Comparison of ENCODE assay signal across 21 cellular contexts in the genomic region with DNA sequence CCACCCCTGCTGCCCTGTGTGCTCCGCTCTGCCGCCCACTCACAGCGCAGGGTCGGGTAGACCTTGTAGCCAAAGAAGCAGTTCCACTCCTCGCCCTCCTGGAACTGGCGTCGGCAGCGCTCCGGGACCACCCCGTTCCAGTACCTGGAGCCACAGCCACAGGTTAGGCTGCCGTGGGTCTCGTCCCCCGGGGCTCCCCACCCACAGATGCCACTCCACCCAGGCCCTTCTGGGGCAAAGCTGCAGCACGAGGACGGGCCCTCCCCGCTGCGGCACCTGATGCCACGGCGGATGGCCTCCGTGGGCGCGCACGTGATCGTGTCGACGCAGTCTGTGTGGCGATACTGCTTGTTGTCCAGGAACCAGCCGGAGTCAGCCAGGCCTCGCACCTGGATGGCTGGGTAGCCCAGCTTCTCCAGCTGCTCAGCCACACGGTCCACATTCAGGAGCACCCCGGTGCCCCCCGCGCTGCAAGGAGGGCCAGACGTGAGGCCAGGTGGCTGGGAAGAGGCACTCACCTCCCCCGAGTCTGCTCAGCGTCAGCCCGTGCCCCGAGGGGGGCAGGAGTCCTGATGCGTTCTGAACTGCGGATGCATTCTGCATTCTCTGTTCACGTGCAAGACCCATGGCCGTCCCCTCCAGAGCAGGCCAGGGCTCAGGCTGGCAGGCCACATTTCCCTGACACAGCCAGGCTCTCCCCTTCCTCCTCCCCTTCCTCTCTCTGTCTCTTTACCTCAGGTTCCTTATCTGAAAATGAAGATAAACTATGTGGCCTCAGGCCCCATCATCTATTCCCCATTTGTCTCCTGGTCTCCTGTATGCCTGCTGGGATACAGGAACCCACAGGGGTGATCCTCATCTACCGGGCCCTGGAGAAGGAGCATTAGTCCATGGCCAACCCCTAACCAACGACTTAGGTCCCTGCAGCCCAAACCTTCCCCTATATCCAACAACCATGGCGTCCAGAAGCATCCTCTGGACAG. TPM values are rescaled to one million over a fixed set of nuclear protein-coding genes. Genes with fewer than 3 reads are reported as not detected.
DNase-seq lines count a peak whose midpoint lies in the region; ATAC-seq, FAIRE-seq and TF ChIP-seq lines count a peak whose summit lies in the region.
"Had no signal": no experiment of that assay in that cellular context is flagged by ENCODE, and none has a peak within 500 bp of the region (broad histone marks: within the 10 kb centered on the region; RNA-seq: fewer than 3 reads in every experiment).

No MANE protein-coding gene starts in this region.

- H3K4me1 Mint-ChIP-seq in activated T-cell treated with anti-CD3 and anti-CD28 coated beads, Interleukin-2, amount 50 U/mL, for 4 hours (ENCODE audit: low read depth) = peaks cover 3% of the 10 kb centered on the region
- no peaks in the 10 kb centered on the region for H3K4me1 Mint-ChIP-seq in activated T-cell treated with anti-CD3 and anti-CD28 coated beads, Interleukin-2, amount 50 U/mL, for 24 hours (ENCODE audit: low read depth)
- peaks cover 3% of the 10 kb centered on the region for H3K4me1 Mint-ChIP-seq in type B pancreatic cell (ENCODE audit: unreplicated experiment)

- peak overlapping the region; percentile 94 for H3K4me2 ChIP-seq in SU-DHL-6 (ENCODE audit: low read depth, low read length, poor library complexity, severe bottlenecking)

- H3F3A ChIP-seq in SU-DHL-6 (ENCODE audit: insufficient read depth) = peaks cover 8% of the 10 kb centered on the region

- no peaks in the 10 kb centered on the region for H3K27me3 ChIP-seq in SU-DHL-6 (ENCODE audit: low read length)

- H2AFZ ChIP-seq in SU-DHL-6 (ENCODE audit: low read depth, low read length, severe bottlenecking) = no peak overlapping the region
- H2AFZ ChIP-seq: GM23248 had no signal

- TF ChIP-seq CTCF in SU-DHL-6 (IDR thresholded peaks at IDR 0.05; ENCODE audit: insufficient read depth, low read length, poor library complexity, severe bottlenecking) = no peak
- no peak for TF ChIP-seq CTCF in type B pancreatic cell (conservative IDR thresholded peaks at IDR 0.05)

- H3K79me2 ChIP-seq in SU-DHL-6 (ENCODE audit: insufficient read depth, low read length) = peaks cover 31% of the 10 kb centered on the region

- H3K27ac ChIP-seq in SU-DHL-6 (ENCODE audit: low read depth, low read length) = peak overlapping the region; percentile 83
- H3K27ac ChIP-seq: GM23248 had no signal

- no peaks in the 10 kb centered on the region for H4K20me1 ChIP-seq in SU-DHL-6 (ENCODE audit: low read depth, low read length)

- H3K27ac Mint-ChIP-seq in activated T-cell treated with anti-CD3 and anti-CD28 coated beads, Interleukin-2, amount 50 U/mL, for 24 hours = no peak overlapping the region
- H3K27ac Mint-ChIP-seq in type B pancreatic cell = peak overlapping the region; percentile 66

- no peak for ATAC-seq in activated T-cell treated with anti-CD3 and anti-CD28 coated beads, Interleukin-2, amount 50 U/mL, for 4 hours
- ATAC-seq: GM12878 had no signal

- peak overlapping the region; percentile 13 for H3K4me3 Mint-ChIP-seq in activated T-cell treated with anti-CD3 and anti-CD28 coated beads, Interleukin-2, amount 50 U/mL, for 4 hours
- H3K4me3 Mint-ChIP-seq in activated T-cell treated with anti-CD3 and anti-CD28 coated beads, Interleukin-2, amount 50 U/mL, for 24 hours = no peak overlapping the region
- no peak overlapping the region for H3K4me3 Mint-ChIP-seq in type B pancreatic cell

- DNase-seq in activated T-cell treated with anti-CD3 and anti-CD28 coated beads, Interleukin-2, amount 50 U/mL, for 4 hours = no peak
- no peak for DNase-seq in activated T-cell treated with anti-CD3 and anti-CD28 coated beads, Interleukin-2, amount 50 U/mL, for 24 hours
- DNase-seq in left kidney (ENCODE audit: low read depth, low spot score) (peak; percentile 18), type B pancreatic cell (ENCODE audit: extremely low spot score, unreplicated experiment) (peak; percentile 67), iPS-NIHi11 (ENCODE audit: low spot score) (no peak), RCC 7860 (ENCODE audit: low spot score) (no peak)
- no peak for DNase-seq in activated CD4-positive, alpha-beta T cell treated with anti-CD3 and anti-CD28 coated beads for 1 hour
- DNase-seq: 8988T; BE2C; GDM1; GM23248; Kasumi-1; MM.1S; NCI-H1105 treated with DMSO at 0.1 percent for 48 hours; NCI-H1694 treated with DMSO at 0.1 percent for 48 hours; NCI-H69; NK-92 treated with Interleukin-12 subunit alpha and Interleukin-12 subunit beta, amount 100 ng/mL, for 24 hours; OCI-M1; RPMI8226 had no signal

- H3K9ac ChIP-seq in SU-DHL-6 (ENCODE audit: low read length) = peak overlapping the region; percentile 96
- H3K9ac ChIP-seq: GM23248 had no signal

- peak overlapping the region; percentile 85 for H3K4me3 ChIP-seq in SU-DHL-6 (ENCODE audit: insufficient read depth, low read length, poor library complexity, severe bottlenecking)
- H3K4me3 ChIP-seq: GM12878, GM23248 had no signal

- FAIRE-seq in RCC 7860 (lab: Jason Lieb, UNC) = no peak
- FAIRE-seq: GM12878 had no signal

- no peaks in the 10 kb centered on the region for H3K9me3 ChIP-seq in SU-DHL-6 (ENCODE audit: insufficient read depth, low read length)
- H3K9me3 ChIP-seq: BE2C had no signal

- no peaks in the 10 kb centered on the region for H3K9me3 Mint-ChIP-seq in activated T-cell treated with anti-CD3 and anti-CD28 coated beads, Interleukin-2, amount 50 U/mL, for 4 hours
- H3K9me3 Mint-ChIP-seq in activated T-cell treated with anti-CD3 and anti-CD28 coated beads, Interleukin-2, amount 50 U/mL, for 24 hours = no peaks in the 10 kb centered on the region
- no peaks in the 10 kb centered on the region for H3K9me3 Mint-ChIP-seq in type B pancreatic cell

- H3K27me3 Mint-ChIP-seq in activated T-cell treated with anti-CD3 and anti-CD28 coated beads, Interleukin-2, amount 50 U/mL, for 4 hours (ENCODE audit: low read depth) = peaks cover 16% of the 10 kb centered on the region
- peaks cover 14% of the 10 kb centered on the region for H3K27me3 Mint-ChIP-seq in activated T-cell treated with anti-CD3 and anti-CD28 coated beads, Interleukin-2, amount 50 U/mL, for 24 hours
- peaks cover 20% of the 10 kb centered on the region for H3K27me3 Mint-ChIP-seq in type B pancreatic cell

- no peaks in the 10 kb centered on the region for H3K36me3 Mint-ChIP-seq in activated T-cell treated with anti-CD3 and anti-CD28 coated beads, Interleukin-2, amount 50 U/mL, for 4 hours (ENCODE audit: insufficient read depth)
- H3K36me3 Mint-ChIP-seq in activated T-cell treated with anti-CD3 and anti-CD28 coated beads, Interleukin-2, amount 50 U/mL, for 24 hours (ENCODE audit: low read depth) = no peaks in the 10 kb centered on the region
- no peaks in the 10 kb centered on the region for H3K36me3 Mint-ChIP-seq in type B pancreatic cell

- H3K36me3 ChIP-seq in SU-DHL-6 (ENCODE audit: low read length) = no peaks in the 10 kb centered on the region
- H3K36me3 ChIP-seq: BE2C had no signal

- H3K9me2 ChIP-seq in SU-DHL-6 (replicated peaks; ENCODE audit: insufficient read depth, low read length) = no peaks in the 10 kb centered on the region

RNA-seq across cellular contexts. Expression of a gene that starts 4.1 kb away (rescaled TPM):
- under 1 TPM; 0.40 to 0.56 (median 0.41) TPM for total RNA-seq in activated T-cell treated with anti-CD3 and anti-CD28 coated beads, Interleukin-2, amount 50 U/mL, for 4 hours
- total RNA-seq in type B pancreatic cell (ENCODE audit: low replicate concordance) = 1.9 and 3.2 TPM in 2 replicates
- total RNA-seq: GM23248 had no signal

RNA-seq across cellular contexts. Expression of a gene that starts 9.9 kb away (rescaled TPM):
- total RNA-seq in activated T-cell treated with anti-CD3 and anti-CD28 coated beads, Interleukin-2, amount 50 U/mL, for 4 hours = not detected
- not detected in 2 replicates for total RNA-seq in type B pancreatic cell (ENCODE audit: low replicate concordance)
- total RNA-seq: GM12878, GM23248 had no signal

RNA-seq across cellular contexts. Expression of a gene that starts 19.8 kb away (rescaled TPM):
- 100 to 1,000 TPM; 192 to 199 (median 194) TPM for total RNA-seq in activated T-cell treated with anti-CD3 and anti-CD28 coated beads, Interleukin-2, amount 50 U/mL, for 4 hours
- 110 and 127 TPM in 2 replicates for total RNA-seq in type B pancreatic cell (ENCODE audit: low replicate concordance)

RNA-seq across cellular contexts. Expression of a gene that starts 20.5 kb away (rescaled TPM):
- 10 to 100 TPM; 41.4 to 41.9 (median 41.6) TPM for total RNA-seq in activated T-cell treated with anti-CD3 and anti-CD28 coated beads, Interleukin-2, amount 50 U/mL, for 4 hours
- 31.5 and 35.6 TPM in 2 replicates for total RNA-seq in type B pancreatic cell (ENCODE audit: low replicate concordance)

RNA-seq across cellular contexts. Expression of a gene that starts 29.4 kb away (rescaled TPM):
- total RNA-seq in activated T-cell treated with anti-CD3 and anti-CD28 coated beads, Interleukin-2, amount 50 U/mL, for 4 hours = 10 to 100 TPM; 42.9 to 50.9 (median 43.4) TPM
- total RNA-seq in type B pancreatic cell (ENCODE audit: low replicate concordance) = 22.4 and 30.0 TPM in 2 replicates

Comparison
In these comparisons a context has a peak if more than half of its experiments do, and no peak if none do; other contexts are left out.
1. DNase-seq: peak in left kidney (single experiment) and type B pancreatic cell (single experiment); none in activated T-cell treated with anti-CD3 and anti-CD28 coated beads, Interleukin-2, amount 50 U/mL, for 4 hours (single experiment), activated T-cell treated with anti-CD3 and anti-CD28 coated beads, Interleukin-2, amount 50 U/mL, for 24 hours (single experiment), activated CD4-positive, alpha-beta T cell treated with anti-CD3 and anti-CD28 coated beads for 1 hour (single experiment), iPS-NIHi11 (single experiment) and RCC 7860 (single experiment).